Comparison of ENCODE assay signal across 8 cellular contexts in genomic region chr17:7132511-7133094, GRCh38. TPM values are rescaled to one million over a fixed set of nuclear protein-coding genes. Genes with fewer than 3 reads are reported as not detected.
A peak's percentile ranks its signal among the peaks of the same experiment; 100 is the strongest.
DNase-seq lines count a peak whose midpoint lies in the region; ATAC-seq and TF ChIP-seq lines count a peak whose summit lies in the region.

No MANE protein-coding gene starts in this region.

- H3K27ac Mint-ChIP-seq in CD14-positive monocyte (peak overlapping the region; percentile 99 to 100 (median 100)), T-cell (peak overlapping the region; percentile 92 to 99)

- H3K4me1 Mint-ChIP-seq in CD14-positive monocyte: peaks cover 85% of the 10 kb centered on the region
- peaks cover 25 to 32% (median 28%) of the 10 kb centered on the region in 3 donors for H3K4me1 Mint-ChIP-seq in T-cell

- peak overlapping the region; percentile 78 to 93 for H3K4me3 Mint-ChIP-seq in CD14-positive monocyte
- H3K4me3 Mint-ChIP-seq in T-cell: peak overlapping the region; percentile 7 to 68 (median 66)

- peak; percentile 91 for DNase-seq in CD14-positive monocyte (ENCODE audit: low spot score)
- peak; percentile 13 to 87 (median 70) for DNase-seq in T-cell
- DNase-seq in central memory CD4-positive, alpha-beta T cell: peak; percentile 85
- DNase-seq in posterior vena cava (ENCODE audit: low spot score): peak; percentile 72
- DNase-seq in PC-9: no peak
- no peak for DNase-seq in 8988T
- no peak for DNase-seq in amygdala (lab: John Stamatoyannopoulos, UW)

- no peaks in the 10 kb centered on the region for H3K36me3 ChIP-seq in PC-9 (ENCODE audit: low read depth)

- TF ChIP-seq CTCF in CD14-positive monocyte (IDR thresholded peaks at IDR 0.05) (no peak), PC-9 (conservative IDR thresholded peaks at IDR 0.05) (no peak)

- H3K4me2 ChIP-seq in PC-9: no peak overlapping the region

- no peaks in the 10 kb centered on the region for H3K79me2 ChIP-seq in PC-9 (ENCODE audit: low read depth)

- peaks cover 4% of the 10 kb centered on the region; the same call in 1 of the 2 replicates for H3F3A ChIP-seq in PC-9 (ENCODE audit: insufficient read depth, low read depth)

- H3K9me2 ChIP-seq in PC-9 (ENCODE audit: insufficient read depth): no peaks in the 10 kb centered on the region

- H3K36me3 Mint-ChIP-seq in CD14-positive monocyte: no peaks in the 10 kb centered on the region
- H3K36me3 Mint-ChIP-seq in T-cell: no peaks in the 10 kb centered on the region

- H2AFZ ChIP-seq in PC-9: no peak overlapping the region

- H3K27me3 Mint-ChIP-seq in CD14-positive monocyte (ENCODE audit: low read depth in 3 of 3) (peaks cover 0 to 6% (median 0%) of the 10 kb centered on the region in 3 donors), T-cell (peaks cover 0 to 5% of the 10 kb centered on the region in 2 donors)

- no peaks in the 10 kb centered on the region for H3K9me3 ChIP-seq in PC-9 (ENCODE audit: insufficient read depth, low read depth)

- POLR2A ChIA-PET in T-cell (lab: Charles Lee) (interaction anchor here (0.6 to 1.3 kb wide), 8 partner anchors 19 to 345 kb away, joined by 3 to 6 read pairs (median 4); partner anchors contain the start of gene SLC16A13 (in 1 of the 2)), PC-9 (lab: Charles Lee; ENCODE audit: unreplicated experiment) (interaction anchor here (0.6 to 0.9 kb wide), 2 partner anchors 87 to 367 kb away, joined by 4 to 7 read pairs; partner anchors contain the start of genes ACADVL and DLG4)

- CTCF ChIA-PET in T-cell (lab: Charles Lee) (interaction anchor here in 1 of 2 donors (0.6 to 3.0 kb wide), 10 partner anchors 27 to 927 kb away, joined by 3 to 48 read pairs (median 5); partner anchors contain the start of gene SLC16A11), PC-9 (lab: Charles Lee) (interaction anchor here (0.7 kb wide), 1 partner anchor 12 kb away, joined by 5 read pairs; no protein-coding TSS in a partner anchor)

- no peaks in the 10 kb centered on the region for H4K20me1 ChIP-seq in PC-9 (ENCODE audit: insufficient read depth)

- no peaks in the 10 kb centered on the region for H3K27me3 ChIP-seq in PC-9 (ENCODE audit: insufficient read depth, low read depth)

- no peak overlapping the region for H3K4me3 ChIP-seq in PC-9

- H3K4me1 ChIP-seq in PC-9 (replicated peaks; ENCODE audit: insufficient read depth): no peaks in the 10 kb centered on the region

- H3K27ac ChIP-seq in PC-9: no peak overlapping the region

- ATAC-seq in GM21737 (IDR thresholded peaks at IDR 0.05; ENCODE audit: unreplicated experiment): peak; percentile 60
- ATAC-seq in T-cell (replicated peaks in 1 of 4): peak; percentile 85 to 98 (median 90)

- BruUV-seq in PC-9 (replicated peaks; lab: Mats Ljungman, UMichigan): no TSS peak

- intact Hi-C loops in CD14-positive monocyte (cut with micrococcal nuclease): loop anchor here (2.0 kb wide), 2 partner anchors 14 to 38 kb away; no protein-coding TSS in a partner anchor
- intact Hi-C loops in posterior vena cava (cut with DNase I): no loop called here
- intact Hi-C loops in PC-9 (cut with micrococcal nuclease; ENCODE audit: unreplicated experiment): no loop called here

- H3K9me3 Mint-ChIP-seq in CD14-positive monocyte (peaks cover 0 to 3% (median 0%) of the 10 kb centered on the region in 7 donors), T-cell (no peaks in the 10 kb centered on the region)

RNA-seq across cellular contexts. Expression of gene ASGR2, which starts 18.0 kb away (rescaled TPM):
- 10 to 100 TPM; 53.3 to 78.3 TPM for polyA plus RNA-seq in CD14-positive monocyte
- under 1 TPM in 4 of 5 donors, not detected in 1; 0.25 to 0.55 (median 0.47) TPM for total RNA-seq in T-cell
- 1 to 10 TPM in 1 of 2 donors, under 1 TPM in 1; 0.90 to 1.3 TPM for total RNA-seq in posterior vena cava
- total RNA-seq in PC-9 (2021): not detected in 2 replicates

RNA-seq across cellular contexts. Expression of gene ASGR1, which starts 46.6 kb away (rescaled TPM):
- polyA plus RNA-seq in CD14-positive monocyte: 100 to 1,000 TPM; 114 to 126 TPM
- total RNA-seq in T-cell: 1 to 10 TPM in 2 of 5 donors, under 1 TPM in 3; 0.60 to 1.8 (median 0.82) TPM
- 1 to 10 TPM; 1.2 to 2.2 TPM for total RNA-seq in posterior vena cava
- total RNA-seq in PC-9 (2021): 3.5 and 5.9 TPM in 2 replicates

RNA-seq across cellular contexts. Expression of gene CLEC10A, which starts 52.6 kb away (rescaled TPM):
- 10 to 100 TPM; 22.7 to 61.9 TPM for polyA plus RNA-seq in CD14-positive monocyte
- not detected for total RNA-seq in T-cell
- 10 to 100 TPM in 1 of 2 donors, 1 to 10 TPM in 1; 5.9 to 13.9 TPM for total RNA-seq in posterior vena cava
- total RNA-seq in PC-9 (2021): not detected in 2 replicates

Comparison
In these comparisons a context has a peak if more than half of its experiments do, and no peak if none do; other contexts are left out.
1. DNase-seq: peak in CD14-positive monocyte (single experiment), T-cell (34 of 34), central memory CD4-positive, alpha-beta T cell (single experiment) and posterior vena cava (single experiment); none in PC-9 (0 of 2), 8988T (single experiment) and amygdala (0 of 56).
2. intact Hi-C loops: an anchor here in CD14-positive monocyte (2.0 kb wide); none called in posterior vena cava and PC-9.